In genomic region chr13:85486663-85487062, GRCh38 we compare ENCODE assay signal across 16 cellular contexts.
DNase-seq lines count a peak whose midpoint lies in the region; ATAC-seq and TF ChIP-seq lines count a peak whose summit lies in the region.
"Had no signal": no experiment of that assay in that cellular context is flagged by ENCODE, and none has a peak within 500 bp of the region (broad histone marks: within the 10 kb centered on the region; RNA-seq: fewer than 3 reads in every experiment).

No MANE protein-coding gene starts in this region.

- no peak for ATAC-seq in HG02678 (IDR thresholded peaks at IDR 0.05; ENCODE audit: unreplicated experiment)
- ATAC-seq: CD8-positive, alpha-beta T cell had no signal

- DNase-seq in MCF 10A (ENCODE audit: unreplicated experiment) (no peak), breast epithelium (ENCODE audit: low spot score in 2 of 2) (no peak), adipocyte (ENCODE audit: low read depth) (peak; percentile 20), osteocyte (ENCODE audit: extremely low spot score, unreplicated experiment) (no peak), erythroblast (lab: John Stamatoyannopoulos, UW) (no peak), foreskin fibroblast (no peak)
- DNase-seq: CD8-positive, alpha-beta T cell; COR-L47; DMS153; DND-41; GDM1 had no signal

- H3K36me3 Mint-ChIP-seq in MCF 10A (ENCODE audit: insufficient read depth, unreplicated experiment) = no peaks in the 10 kb centered on the region
- no peaks in the 10 kb centered on the region for H3K36me3 Mint-ChIP-seq in osteocyte (ENCODE audit: unreplicated experiment)
- H3K36me3 Mint-ChIP-seq: CD14-positive monocyte; CD8-positive, alpha-beta T cell; IgD-negative memory B cell had no signal

- H3K9me3 Mint-ChIP-seq in MCF 10A (ENCODE audit: unreplicated experiment) (peaks cover 5% of the 10 kb centered on the region), osteocyte (ENCODE audit: unreplicated experiment) (peaks cover 9% of the 10 kb centered on the region)
- H3K9me3 Mint-ChIP-seq: CD8-positive, alpha-beta T cell had no signal

- no peak for TF ChIP-seq POLR2A in breast epithelium (IDR thresholded peaks at IDR 0.05)
- TF ChIP-seq POLR2A in erythroblast (IDR thresholded peaks at IDR 0.05; ENCODE audit: low read length) = no peak

- H3K4me1 Mint-ChIP-seq in MCF 10A (ENCODE audit: insufficient read depth, unreplicated experiment) (peaks cover 8% of the 10 kb centered on the region), osteocyte (ENCODE audit: unreplicated experiment) (peaks cover 18% of the 10 kb centered on the region)
- H3K4me1 Mint-ChIP-seq: CD14-positive monocyte, IgD-negative memory B cell had no signal

- H3K4me3 Mint-ChIP-seq in MCF 10A (ENCODE audit: unreplicated experiment) = no peak overlapping the region
- H3K4me3 Mint-ChIP-seq in osteocyte (ENCODE audit: unreplicated experiment) = no peak overlapping the region
- H3K4me3 Mint-ChIP-seq: CD14-positive monocyte; CD8-positive, alpha-beta T cell; IgD-negative memory B cell had no signal

- peak overlapping the region; percentile 11 for H3K27ac Mint-ChIP-seq in MCF 10A (ENCODE audit: low read depth, unreplicated experiment)
- peak overlapping the region; percentile 61 for H3K27ac Mint-ChIP-seq in osteocyte (ENCODE audit: unreplicated experiment)
- H3K27ac Mint-ChIP-seq: CD14-positive monocyte; CD8-positive, alpha-beta T cell; IgD-negative memory B cell had no signal

- H3K4me3 ChIP-seq in breast epithelium (no peak overlapping the region), adipocyte (ENCODE audit: low read length) (no peak overlapping the region), foreskin fibroblast (ENCODE audit: low read depth in 1 of 2, low read length in 2 of 2) (no peak overlapping the region)
- H3K4me3 ChIP-seq: HAP-1 had no signal

- BruUV-seq in MCF 10A (replicated peaks; lab: Mats Ljungman, UMichigan) = no TSS peak

- no peaks in the 10 kb centered on the region for H3K27me3 Mint-ChIP-seq in MCF 10A (ENCODE audit: insufficient read depth, unreplicated experiment)
- H3K27me3 Mint-ChIP-seq in osteocyte (ENCODE audit: unreplicated experiment) = no peaks in the 10 kb centered on the region
- H3K27me3 Mint-ChIP-seq: IgD-negative memory B cell had no signal

- POLR2A ChIA-PET in MCF 10A (lab: Yijun Ruan, JAX) = no interaction called here

- CTCF ChIA-PET in MCF 10A (lab: Yijun Ruan, JAX) = interaction anchor here (0.6 kb wide), 1 partner anchor 352 kb away, joined by 3 read pairs; no protein-coding TSS in a partner anchor

- H3K9ac ChIP-seq in adipocyte (ENCODE audit: low read length) = no peak overlapping the region

- H3K9me3 ChIP-seq in breast epithelium = peaks cover 0 to 6% of the 10 kb centered on the region in 2 donors
- no peaks in the 10 kb centered on the region for H3K9me3 ChIP-seq in adipocyte (ENCODE audit: control insufficient read depth, low read length)
- H3K9me3 ChIP-seq: HAP-1 had no signal

- no peak overlapping the region for H3K27ac ChIP-seq in breast epithelium
- H3K27ac ChIP-seq: 22Rv1 had no signal

- no peak for TF ChIP-seq CTCF in MCF 10A (IDR thresholded peaks at IDR 0.05; ENCODE audit: unreplicated experiment)
- no peak for TF ChIP-seq CTCF in breast epithelium (IDR thresholded peaks at IDR 0.05)
- TF ChIP-seq CTCF in osteocyte (IDR thresholded peaks at IDR 0.05) = no peak
- no peak for TF ChIP-seq CTCF in foreskin fibroblast (IDR thresholded peaks at IDR 0.05; ENCODE audit: low read depth, low read length)

- intact Hi-C loops in MCF 10A (cut with micrococcal nuclease) (no loop called here), breast epithelium (cut with DNase I; ENCODE audit: low total_unique reads) (no loop called here)

- H3K27me3 ChIP-seq in breast epithelium (no peaks in the 10 kb centered on the region), adipocyte (replicated peaks; ENCODE audit: control insufficient read depth, insufficient read depth, low read length) (no peaks in the 10 kb centered on the region)

- H3K36me3 ChIP-seq in breast epithelium (no peaks in the 10 kb centered on the region), adipocyte (ENCODE audit: control insufficient read depth, insufficient read depth, low read length, severe bottlenecking) (no peaks in the 10 kb centered on the region)
- H3K36me3 ChIP-seq: HAP-1 had no signal

- H3K4me1 ChIP-seq in breast epithelium (no peaks in the 10 kb centered on the region), adipocyte (ENCODE audit: control insufficient read depth, insufficient read depth, low read length) (no peaks in the 10 kb centered on the region)
